Comparison of ENCODE assay signal across 10 cellular contexts in the genomic region with DNA sequence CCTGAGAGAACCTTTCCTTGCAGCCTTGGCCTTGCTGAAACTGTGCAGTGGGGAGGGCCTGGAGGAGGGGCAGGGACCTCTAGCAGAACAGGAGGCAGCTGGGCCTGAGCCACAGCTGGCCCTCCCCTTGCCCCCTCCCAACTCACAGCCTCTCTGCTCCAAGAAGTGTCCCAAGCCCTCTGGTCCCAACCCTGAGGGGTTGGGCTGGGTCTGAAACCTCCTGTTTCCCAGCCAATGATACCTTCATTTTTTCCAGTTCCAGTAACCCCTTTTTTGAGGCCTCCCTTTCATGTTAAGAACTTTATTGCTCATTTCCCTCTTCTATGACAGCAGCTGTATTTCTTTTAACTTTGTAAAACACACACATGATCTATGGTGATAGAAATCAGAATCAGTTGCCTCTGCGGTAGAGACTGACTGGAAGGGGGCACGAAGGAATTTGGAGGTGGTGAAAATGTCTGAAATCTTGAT. TPM values are rescaled to one million over a fixed set of nuclear protein-coding genes. Genes with fewer than 3 reads are reported as not detected.
DNase-seq lines count a peak whose midpoint lies in the region; ATAC-seq, FAIRE-seq and TF ChIP-seq lines count a peak whose summit lies in the region.
"Had no signal": no experiment of that assay in that cellular context is flagged by ENCODE, and none has a peak within 500 bp of the region (broad histone marks: within the 10 kb centered on the region; RNA-seq: fewer than 3 reads in every experiment).

No MANE protein-coding gene starts in this region.

- H3K9me3 ChIP-seq in mucosa of stomach (ENCODE audit: control insufficient read depth, low read length): no peaks in the 10 kb centered on the region
- no peaks in the 10 kb centered on the region for H3K9me3 ChIP-seq in PC-9 (ENCODE audit: insufficient read depth, low read depth)
- H3K9me3 ChIP-seq: SJSA1 had no signal

- H3K4me1 Mint-ChIP-seq in activated naive CD8-positive, alpha-beta T cell treated with anti-CD3 and anti-CD28 coated beads, Interleukin-2, amount 50 U/mL, for 24 hours: peaks cover 55% of the 10 kb centered on the region

- no peaks in the 10 kb centered on the region for H3K9me3 Mint-ChIP-seq in activated naive CD8-positive, alpha-beta T cell treated with anti-CD3 and anti-CD28 coated beads, Interleukin-2, amount 50 U/mL, for 24 hours

- no peaks in the 10 kb centered on the region for H3K36me3 Mint-ChIP-seq in activated naive CD8-positive, alpha-beta T cell treated with anti-CD3 and anti-CD28 coated beads, Interleukin-2, amount 50 U/mL, for 24 hours (ENCODE audit: low read depth)

- intact Hi-C loops in PC-9 (cut with micrococcal nuclease; ENCODE audit: unreplicated experiment): no loop called here

- H3K36me3 ChIP-seq in mucosa of stomach (ENCODE audit: control insufficient read depth, insufficient read depth, low read length) (no peaks in the 10 kb centered on the region), PC-9 (ENCODE audit: low read depth) (no peaks in the 10 kb centered on the region)
- H3K36me3 ChIP-seq: SJSA1 had no signal

- no peak overlapping the region for H3K4me2 ChIP-seq in PC-9

- no peak overlapping the region for H2AFZ ChIP-seq in PC-9

- no peaks in the 10 kb centered on the region for H4K20me1 ChIP-seq in PC-9 (ENCODE audit: insufficient read depth)

- no peak for TF ChIP-seq CTCF in PC-9 (conservative IDR thresholded peaks at IDR 0.05)

- H3K4me1 ChIP-seq in mucosa of stomach (ENCODE audit: control insufficient read depth, insufficient read depth, low read length) (peaks cover 13% of the 10 kb centered on the region), PC-9 (replicated peaks; ENCODE audit: insufficient read depth) (no peaks in the 10 kb centered on the region)

- H3K79me2 ChIP-seq in PC-9 (ENCODE audit: low read depth): no peaks in the 10 kb centered on the region

- ATAC-seq in activated naive CD8-positive, alpha-beta T cell treated with anti-CD3 and anti-CD28 coated beads, Interleukin-2, amount 50 U/mL, for 24 hours: peak; percentile 74

- H3K27me3 Mint-ChIP-seq in activated naive CD8-positive, alpha-beta T cell treated with anti-CD3 and anti-CD28 coated beads, Interleukin-2, amount 50 U/mL, for 24 hours: no peaks in the 10 kb centered on the region

- H3K9ac ChIP-seq in mucosa of stomach (ENCODE audit: low read length): peak overlapping the region; percentile 49

- H3K9me2 ChIP-seq in PC-9 (ENCODE audit: insufficient read depth): no peaks in the 10 kb centered on the region

- no peak overlapping the region for H3K27ac ChIP-seq in PC-9
- H3K27ac ChIP-seq: epithelial cell of prostate, SJSA1 had no signal

- peak; percentile 63 for DNase-seq in stimulated activated CD4-positive, alpha-beta T cell treated with anti-CD3 and anti-CD28 coated beads, Interleukin-15, amount 100 ng/mL, for 24 hours
- DNase-seq in stimulated activated CD4-positive, alpha-beta T cell treated with anti-CD3 and anti-CD28 coated beads, Interleukin-2, amount 100 ng/mL, for 48 hours: no peak
- peak; percentile 40 for DNase-seq in activated naive CD8-positive, alpha-beta T cell treated with anti-CD3 and anti-CD28 coated beads, Interleukin-2, amount 50 U/mL, for 24 hours
- DNase-seq in PC-9: no peak
- no peak for DNase-seq in HTR-8/SVneo (ENCODE audit: insufficient read length, low spot score)
- no peak for DNase-seq in iPS-NIHi11 (ENCODE audit: low spot score)
- no peak for DNase-seq in NCI-H146 (lab: John Stamatoyannopoulos, UW)

- no TSS peak for BruUV-seq in PC-9 (replicated peaks; lab: Mats Ljungman, UMichigan)

- H3K4me3 Mint-ChIP-seq in activated naive CD8-positive, alpha-beta T cell treated with anti-CD3 and anti-CD28 coated beads, Interleukin-2, amount 50 U/mL, for 24 hours: peak overlapping the region; percentile 67

- CTCF ChIA-PET in PC-9 (lab: Charles Lee): no interaction called here

- POLR2A ChIA-PET in PC-9 (lab: Charles Lee; ENCODE audit: unreplicated experiment): no interaction called here

- H3K27me3 ChIP-seq in mucosa of stomach (ENCODE audit: control insufficient read depth, insufficient read depth, low read length) (no peaks in the 10 kb centered on the region), PC-9 (ENCODE audit: insufficient read depth, low read depth) (no peaks in the 10 kb centered on the region)
- H3K27me3 ChIP-seq: SJSA1 had no signal

- FAIRE-seq in HTR-8/SVneo (lab: Jason Lieb, UNC): no peak

- H3K4me3 ChIP-seq in mucosa of stomach (ENCODE audit: low read length) (no peak overlapping the region), PC-9 (no peak overlapping the region)
- H3K4me3 ChIP-seq: SJSA1 had no signal

- H3K27ac Mint-ChIP-seq in activated naive CD8-positive, alpha-beta T cell treated with anti-CD3 and anti-CD28 coated beads, Interleukin-2, amount 50 U/mL, for 24 hours: peak overlapping the region; percentile 90

- no peaks in the 10 kb centered on the region for H3F3A ChIP-seq in PC-9 (ENCODE audit: insufficient read depth, low read depth)

RNA-seq across cellular contexts. Expression of gene ARMC12, which starts 17.9 kb away (rescaled TPM):
- total RNA-seq in PC-9 (2021): 0.35 and 0.57 TPM in 2 replicates
- total RNA-seq: SJSA1 had no signal

RNA-seq across cellular contexts. Expression of gene FKBP5, which starts 30.2 kb away (rescaled TPM):
- total RNA-seq in PC-9 (2021): 3.9 and 5.0 TPM in 2 replicates

RNA-seq across cellular contexts. Expression of gene CLPSL2, which starts 57.5 kb away (rescaled TPM):
- 0.76 TPM in 1 of 2 replicates, not detected in the other for total RNA-seq in PC-9 (2021)
- total RNA-seq: SJSA1 had no signal

Comparison
In these comparisons a context has a peak if more than half of its experiments do, and no peak if none do; other contexts are left out.
1. DNase-seq: peak in stimulated activated CD4-positive, alpha-beta T cell treated with anti-CD3 and anti-CD28 coated beads, Interleukin-15, amount 100 ng/mL, for 24 hours (single experiment) and activated naive CD8-positive, alpha-beta T cell treated with anti-CD3 and anti-CD28 coated beads, Interleukin-2, amount 50 U/mL, for 24 hours (single experiment); none in stimulated activated CD4-positive, alpha-beta T cell treated with anti-CD3 and anti-CD28 coated beads, Interleukin-2, amount 100 ng/mL, for 48 hours (0 of 2), PC-9 (0 of 2), HTR-8/SVneo (single experiment), iPS-NIHi11 (single experiment) and NCI-H146 (single experiment).